24 cellular contexts compared by ENCODE assay signal in genomic region chr9:91053824-91054223, GRCh38.
"Had no signal": no experiment of that assay in that cellular context is flagged by ENCODE, and none has a peak within 500 bp of the region (broad histone marks: within the 10 kb centered on the region; RNA-seq: fewer than 3 reads in every experiment).

No MANE protein-coding gene starts in this region.

- H3K4me1 ChIP-seq: adrenal gland, ascending aorta, tibial artery had no signal

- H3K4me3 ChIP-seq: adrenal gland, ascending aorta, hepatocyte, left lung, lung, tibial artery had no signal

- DNase-seq: activated naive CD4-positive, alpha-beta T cell; adrenal gland; effector memory CD4-positive, alpha-beta T cell; foreskin melanocyte; glutamatergic neuron; immature natural killer cell; kidney glomerular epithelial cell; left lung; occipital lobe; posterior cingulate gyrus; SIG-M5; SK-N-SH; small intestine; stimulated activated naive CD4-positive, alpha-beta T cell treated with Interleukin-2 at 50 U/mL for 16 hours; tibial artery had no signal

- ATAC-seq: left lung; naive thymus-derived CD4-positive, alpha-beta T cell; sciatic nerve had no signal

- H3K4me2 ChIP-seq: hepatocyte, SK-N-SH had no signal

- H2AFZ ChIP-seq: hepatocyte had no signal

- H3K36me3 ChIP-seq: adrenal gland, ascending aorta, left lung, tibial artery had no signal

- H3K27ac ChIP-seq: adrenal gland, ascending aorta, hepatocyte, left lung, tibial artery, VCaP had no signal

- H3K9me3 ChIP-seq: adrenal gland, ascending aorta, left lung, SK-N-SH, tibial artery had no signal

- H3K79me2 ChIP-seq: hepatocyte had no signal

- H3K4me1 Mint-ChIP-seq: central memory CD8-positive, alpha-beta T cell; immature natural killer cell had no signal

- H3K27me3 Mint-ChIP-seq: central memory CD8-positive, alpha-beta T cell had no signal

- H3K9ac ChIP-seq: SK-N-SH had no signal

- H3K27ac Mint-ChIP-seq: immature natural killer cell; naive thymus-derived CD4-positive, alpha-beta T cell had no signal

- H3K4me3 Mint-ChIP-seq: central memory CD8-positive, alpha-beta T cell; immature natural killer cell; naive thymus-derived CD4-positive, alpha-beta T cell; neural crest cell had no signal

- H3K9me3 Mint-ChIP-seq: central memory CD8-positive, alpha-beta T cell; immature natural killer cell; neural crest cell had no signal

- FAIRE-seq: colon, small intestine had no signal

- H3K27me3 ChIP-seq: adrenal gland, ascending aorta, hepatocyte, left lung, tibial artery had no signal

- H3K36me3 Mint-ChIP-seq: immature natural killer cell had no signal
